In the genomic region with DNA sequence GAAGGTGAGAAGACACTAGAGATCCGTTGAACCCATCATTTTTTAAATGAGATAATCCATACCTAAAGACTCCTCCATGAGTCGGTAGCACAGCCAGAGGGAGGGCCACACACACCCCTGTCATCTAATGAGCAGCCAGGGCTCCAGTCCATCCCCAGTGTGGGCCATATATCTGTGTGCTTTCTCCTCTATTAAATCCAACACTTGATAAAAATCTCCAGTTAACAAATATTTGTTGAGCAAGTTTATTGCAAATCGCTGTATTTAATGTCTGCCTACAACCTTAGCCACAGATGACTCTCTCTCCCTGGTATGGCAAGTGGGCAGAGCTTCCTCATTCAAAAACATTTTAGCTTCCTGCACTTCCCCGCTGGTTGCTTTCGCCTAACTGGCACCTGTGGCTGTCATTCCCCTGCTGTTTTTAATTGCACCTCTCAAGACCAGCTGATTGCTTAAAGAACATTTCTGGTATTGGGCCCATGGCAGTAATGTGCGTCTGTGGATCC, we compare ENCODE assay signal across 8 cellular contexts.
DNase-seq lines count a peak whose midpoint lies in the region; ATAC-seq, FAIRE-seq and TF ChIP-seq lines count a peak whose summit lies in the region.

No MANE protein-coding gene starts in this region.

- no peaks in the 10 kb centered on the region for H3K27me3 Mint-ChIP-seq in activated T-helper 2 cell treated with anti-CD3 and anti-CD28 coated beads, Interferon-gamma antibody, Interleukin-2, Interleukin-4, amounts not matched to agents 10 μg/mL and 5 μg/mL and 100 μg/mL, durations not matched to agents 14 hours and 24 hours and 36 hours (ENCODE audit: low read depth)
- H3K27me3 Mint-ChIP-seq in memory B cell = no peaks in the 10 kb centered on the region
- peaks cover 4% of the 10 kb centered on the region for H3K27me3 Mint-ChIP-seq in endodermal cell (ENCODE audit: insufficient read depth)

- H3K4me1 Mint-ChIP-seq in activated T-helper 2 cell treated with anti-CD3 and anti-CD28 coated beads, Interferon-gamma antibody, Interleukin-2, Interleukin-4, amounts not matched to agents 10 μg/mL and 5 μg/mL and 100 μg/mL, durations not matched to agents 14 hours and 24 hours and 36 hours (ENCODE audit: low read depth) = peaks cover 69% of the 10 kb centered on the region
- peaks cover 61% of the 10 kb centered on the region for H3K4me1 Mint-ChIP-seq in memory B cell
- H3K4me1 Mint-ChIP-seq in endodermal cell = peaks cover 70% of the 10 kb centered on the region

- peak overlapping the region; percentile 50 for H3K27ac Mint-ChIP-seq in activated T-helper 2 cell treated with anti-CD3 and anti-CD28 coated beads, Interferon-gamma antibody, Interleukin-2, Interleukin-4, amounts not matched to agents 10 μg/mL and 5 μg/mL and 100 μg/mL, durations not matched to agents 14 hours and 24 hours and 36 hours
- peak overlapping the region; percentile 5 for H3K27ac Mint-ChIP-seq in memory B cell
- H3K27ac Mint-ChIP-seq in endodermal cell = no peak overlapping the region

- peak overlapping the region in 10 of 11 experiments; percentile 59 to 83 (median 78); a peak in 20 of 22 replicates for H3K27ac ChIP-seq in BLaER1 treated with 17β-estradiol and CSF1 and Interleukin-3, amounts not matched to agents 10 nM and 100 nM
- H3K27ac ChIP-seq in endodermal cell (ENCODE audit: low read depth, low read length) = no peak overlapping the region
- H3K27ac ChIP-seq in small intestine (ENCODE audit: low read depth in 1 of 2, low read length in 1 of 2) = peak overlapping the region in 1 of 2 donors; percentile 91

- no peaks in the 10 kb centered on the region for H3K9me3 Mint-ChIP-seq in activated T-helper 2 cell treated with anti-CD3 and anti-CD28 coated beads, Interferon-gamma antibody, Interleukin-2, Interleukin-4, amounts not matched to agents 10 μg/mL and 5 μg/mL and 100 μg/mL, durations not matched to agents 14 hours and 24 hours and 36 hours
- H3K9me3 Mint-ChIP-seq in memory B cell (no peaks in the 10 kb centered on the region), endodermal cell (no peaks in the 10 kb centered on the region)

- no peaks in the 10 kb centered on the region for H3K9me3 ChIP-seq in BLaER1 treated with 17β-estradiol and CSF1 and Interleukin-3, amounts not matched to agents 10 nM and 100 nM (replicated peaks in 1 of 11)
- H3K9me3 ChIP-seq in endodermal cell (ENCODE audit: control insufficient read depth, low read length) (no peaks in the 10 kb centered on the region), small intestine (ENCODE audit: control insufficient read depth, low read depth) (no peaks in the 10 kb centered on the region)

- peak; percentile 88 for ATAC-seq in memory B cell (ENCODE audit: low read depth)
- ATAC-seq in HG02885 (IDR thresholded peaks at IDR 0.05; ENCODE audit: poor library complexity, unreplicated experiment) = no peak

- no peak overlapping the region for H3K4me3 ChIP-seq in BLaER1 treated with 17β-estradiol and CSF1 and Interleukin-3, amounts not matched to agents 10 nM and 100 nM
- H3K4me3 ChIP-seq in endodermal cell (ENCODE audit: low read length) (no peak overlapping the region), small intestine (ENCODE audit: low read depth in 1 of 2, low read length in 2 of 2) (no peak overlapping the region)

- peaks cover 0 to 37% (median 12%) of the 10 kb centered on the region in 11 experiments; a peak in 16 of 22 replicates for H3K36me3 ChIP-seq in BLaER1 treated with 17β-estradiol and CSF1 and Interleukin-3, amounts not matched to agents 10 nM and 100 nM
- H3K36me3 ChIP-seq in endodermal cell (ENCODE audit: control insufficient read depth, insufficient read depth, low read length) (no peaks in the 10 kb centered on the region), small intestine (ENCODE audit: control insufficient read depth in 2 of 2, insufficient read depth in 2 of 2, low read length in 2 of 2) (no peaks in the 10 kb centered on the region)

- intact Hi-C loops in activated T-helper 2 cell treated with anti-CD3 and anti-CD28 coated beads, Interferon-gamma antibody, Interleukin-2, Interleukin-4, amounts not matched to agents 10 μg/mL and 5 μg/mL and 100 μg/mL, durations not matched to agents 14 hours and 24 hours and 36 hours (cut with micrococcal nuclease) = loop anchor here (2.0 kb wide), 1 partner anchor 13 kb away; no protein-coding TSS in a partner anchor

- 76 to 82% methylated on average over 5 to 6 of the region's 6 CpGs for WGBS in endodermal cell (ENCODE audit: insufficient coverage in 1 of 2, insufficient read length in 1 of 2), 2 experiments
- 46 to 55% (median 50%) methylated on average over 6 of the region's 6 CpGs for WGBS in small intestine, 3 donors

- no peak overlapping the region for H3K4me3 Mint-ChIP-seq in activated T-helper 2 cell treated with anti-CD3 and anti-CD28 coated beads, Interferon-gamma antibody, Interleukin-2, Interleukin-4, amounts not matched to agents 10 μg/mL and 5 μg/mL and 100 μg/mL, durations not matched to agents 14 hours and 24 hours and 36 hours (ENCODE audit: low read depth)
- H3K4me3 Mint-ChIP-seq in memory B cell = peak overlapping the region; percentile 14
- H3K4me3 Mint-ChIP-seq in endodermal cell = no peak overlapping the region

- H3K36me3 Mint-ChIP-seq in activated T-helper 2 cell treated with anti-CD3 and anti-CD28 coated beads, Interferon-gamma antibody, Interleukin-2, Interleukin-4, amounts not matched to agents 10 μg/mL and 5 μg/mL and 100 μg/mL, durations not matched to agents 14 hours and 24 hours and 36 hours (ENCODE audit: low read depth) = peaks cover 12% of the 10 kb centered on the region
- H3K36me3 Mint-ChIP-seq in memory B cell (peaks cover 5% of the 10 kb centered on the region), endodermal cell (ENCODE audit: low read depth) (no peaks in the 10 kb centered on the region)

- H4K20me1 ChIP-seq in BLaER1 treated with 17β-estradiol and CSF1 and Interleukin-3, amounts not matched to agents 10 nM and 100 nM = peaks cover 90 to 100% (median 98%) of the 10 kb centered on the region in 11 experiments

- H3K4me1 ChIP-seq in BLaER1 treated with 17β-estradiol and CSF1 and Interleukin-3, amounts not matched to agents 10 nM and 100 nM = peaks cover 91 to 100% (median 97%) of the 10 kb centered on the region in 10 experiments
- H3K4me1 ChIP-seq in endodermal cell (ENCODE audit: control insufficient read depth, insufficient read depth, low read length) (peaks cover 43% of the 10 kb centered on the region), small intestine (ENCODE audit: control insufficient read depth in 2 of 2, insufficient read depth in 1 of 2, low read depth in 1 of 2, low read length in 1 of 2) (peaks cover 12 to 45% of the 10 kb centered on the region in 2 donors)

- TF ChIP-seq POLR2A in GM12892 (IDR thresholded peaks at IDR 0.05; ENCODE audit: low read depth, low read length) = no peak

- H3K27me3 ChIP-seq in BLaER1 treated with 17β-estradiol and CSF1 and Interleukin-3, amounts not matched to agents 10 nM and 100 nM = no peaks in the 10 kb centered on the region
- H3K27me3 ChIP-seq in endodermal cell (ENCODE audit: control insufficient read depth, insufficient read depth, low read length, poor library complexity, severe bottlenecking) (no peaks in the 10 kb centered on the region), small intestine (ENCODE audit: control insufficient read depth in 2 of 2, insufficient read depth in 2 of 2, low read length in 2 of 2) (no peaks in the 10 kb centered on the region)

- peak overlapping the region in 10 of 11 experiments; percentile 35 to 74 (median 68); a peak in 15 of 22 replicates for H3K9ac ChIP-seq in BLaER1 treated with 17β-estradiol and CSF1 and Interleukin-3, amounts not matched to agents 10 nM and 100 nM
- H3K9ac ChIP-seq in endodermal cell (ENCODE audit: extremely low read depth, low read length, poor library complexity, severe bottlenecking) = no peak overlapping the region

- FAIRE-seq in small intestine (lab: Jason Lieb, UNC) (no peak), GM12892 (lab: Jason Lieb, UNC) (no peak)

- DNase-seq in LHCN-M2 (ENCODE audit: low read depth) (peak; percentile 99), memory B cell (ENCODE audit: low spot score in 2 of 2) (peak in 1 of 2 donors; percentile 20), endodermal cell (no peak), small intestine (no peak), GM12892 (ENCODE audit: insufficient read length) (no peak)
- DNase-seq in activated T-helper 2 cell treated with anti-CD3 and anti-CD28 coated beads, Interferon-gamma antibody, Interleukin-2, Interleukin-4, amounts not matched to agents 10 μg/mL and 5 μg/mL and 100 μg/mL, durations not matched to agents 14 hours and 24 hours and 36 hours (ENCODE audit: low spot score) = no peak

- no peak for TF ChIP-seq CTCF in endodermal cell (conservative IDR thresholded peaks at IDR 0.05)

- H3K4me2 ChIP-seq in BLaER1 treated with 17β-estradiol and CSF1 and Interleukin-3, amounts not matched to agents 10 nM and 100 nM = peak overlapping the region; percentile 79 to 90 (median 85)
